Comparison of ENCODE assay signal across 1 cellular context in genomic region chr22:19854778-19855503, GRCh38.
TF ChIP-seq lines count a peak whose summit lies in the region.

TSS of gene GNB1L (minus strand) at chr22:19854874. CDS start at chr22:19821355, 33,519 bp downstream.
A gene with protein sequence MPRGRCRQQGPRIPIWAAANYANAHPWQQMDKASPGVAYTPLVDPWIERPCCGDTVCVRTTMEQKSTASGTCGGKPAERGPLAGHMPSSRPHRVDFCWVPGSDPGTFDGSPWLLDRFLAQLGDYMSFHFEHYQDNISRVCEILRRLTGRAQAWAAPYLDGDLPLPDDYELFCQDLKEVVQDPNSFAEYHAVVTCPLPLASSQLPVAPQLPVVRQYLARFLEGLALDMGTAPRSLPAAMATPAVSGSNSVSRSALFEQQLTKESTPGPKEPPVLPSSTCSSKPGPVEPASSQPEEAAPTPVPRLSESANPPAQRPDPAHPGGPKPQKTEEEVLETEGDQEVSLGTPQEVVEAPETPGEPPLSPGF (minus strand): TSS chr22:19854874. CDS start chr22:19852261, 2,613 bp downstream.

TF ChIP-seq in HepG2, 621 proteins besides CTCF, POLR2A, EP300 and RAD21 (continued from another document and continues in another):
- TF ChIP-seq, protein P1, sequence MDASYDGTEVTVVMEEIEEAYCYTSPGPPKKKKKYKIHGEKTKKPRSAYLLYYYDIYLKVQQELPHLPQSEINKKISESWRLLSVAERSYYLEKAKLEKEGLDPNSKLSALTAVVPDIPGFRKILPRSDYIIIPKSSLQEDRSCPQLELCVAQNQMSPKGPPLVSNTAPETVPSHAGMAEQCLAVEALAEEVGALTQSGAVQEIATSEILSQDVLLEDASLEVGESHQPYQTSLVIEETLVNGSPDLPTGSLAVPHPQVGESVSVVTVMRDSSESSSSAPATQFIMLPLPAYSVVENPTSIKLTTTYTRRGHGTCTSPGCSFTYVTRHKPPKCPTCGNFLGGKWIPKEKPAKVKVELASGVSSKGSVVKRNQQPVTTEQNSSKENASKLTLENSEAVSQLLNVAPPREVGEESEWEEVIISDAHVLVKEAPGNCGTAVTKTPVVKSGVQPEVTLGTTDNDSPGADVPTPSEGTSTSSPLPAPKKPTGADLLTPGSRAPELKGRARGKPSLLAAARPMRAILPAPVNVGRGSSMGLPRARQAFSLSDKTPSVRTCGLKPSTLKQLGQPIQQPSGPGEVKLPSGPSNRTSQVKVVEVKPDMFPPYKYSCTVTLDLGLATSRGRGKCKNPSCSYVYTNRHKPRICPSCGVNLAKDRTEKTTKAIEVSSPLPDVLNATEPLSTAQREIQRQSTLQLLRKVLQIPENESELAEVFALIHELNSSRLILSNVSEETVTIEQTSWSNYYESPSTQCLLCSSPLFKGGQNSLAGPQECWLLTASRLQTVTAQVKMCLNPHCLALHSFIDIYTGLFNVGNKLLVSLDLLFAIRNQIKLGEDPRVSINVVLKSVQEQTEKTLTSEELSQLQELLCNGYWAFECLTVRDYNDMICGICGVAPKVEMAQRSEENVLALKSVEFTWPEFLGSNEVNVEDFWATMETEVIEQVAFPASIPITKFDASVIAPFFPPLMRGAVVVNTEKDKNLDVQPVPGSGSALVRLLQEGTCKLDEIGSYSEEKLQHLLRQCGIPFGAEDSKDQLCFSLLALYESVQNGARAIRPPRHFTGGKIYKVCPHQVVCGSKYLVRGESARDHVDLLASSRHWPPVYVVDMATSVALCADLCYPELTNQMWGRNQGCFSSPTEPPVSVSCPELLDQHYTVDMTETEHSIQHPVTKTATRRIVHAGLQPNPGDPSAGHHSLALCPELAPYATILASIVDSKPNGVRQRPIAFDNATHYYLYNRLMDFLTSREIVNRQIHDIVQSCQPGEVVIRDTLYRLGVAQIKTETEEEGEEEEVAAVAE (CRISPR knock-in tag; IDR thresholded peaks at IDR 0.05; ENCODE audit: borderline replicate concordance), result peak; percentile 80; the same call in 1 of the 2 replicates
- TF ChIP-seq BRCA1 (CRISPR knock-in tag; IDR thresholded peaks at IDR 0.05) (no peak; the same call in 1 of the 2 replicates), PAWR (CRISPR knock-in tag; IDR thresholded peaks at IDR 0.05; ENCODE audit: borderline replicate concordance) (peak; percentile 79; the same call in 1 of the 2 replicates), NFE2L2 (IDR thresholded peaks at IDR 0.05; ENCODE audit: low read length) (no peak), CENPT (CRISPR knock-in tag; IDR thresholded peaks at IDR 0.05; ENCODE audit: low read depth) (peak; percentile 81; the same call in 1 of the 2 replicates), HOXA3 (CRISPR knock-in tag; IDR thresholded peaks at IDR 0.05) (peak; percentile 72), NCOR1 (IDR thresholded peaks at IDR 0.05; ENCODE audit: borderline replicate concordance, low read length) (no peak), ZSCAN12 (CRISPR knock-in tag; IDR thresholded peaks at IDR 0.05) (peak; percentile 15; the same call in 1 of the 2 replicates), ZNF430 (CRISPR knock-in tag; IDR thresholded peaks at IDR 0.05) (peak; percentile 75; the same call in 1 of the 2 replicates), SMARCE1 (IDR thresholded peaks at IDR 0.05; ENCODE audit: borderline replicate concordance) (no peak), E2F5 (CRISPR knock-in tag; conservative IDR thresholded peaks at IDR 0.05) (no peak; the same call in none of the 2 replicates), ZNF790 (CRISPR knock-in tag; IDR thresholded peaks at IDR 0.05; ENCODE audit: borderline replicate concordance) (peak; percentile 60; the same call in 1 of the 2 replicates), ZSCAN30 (CRISPR knock-in tag; IDR thresholded peaks at IDR 0.05) (no peak), MTF2 (CRISPR knock-in tag; IDR thresholded peaks at IDR 0.05; ENCODE audit: borderline replicate concordance) (peak; percentile 93; the same call in 1 of the 2 replicates), CHD2 (IDR thresholded peaks at IDR 0.05; ENCODE audit: low read depth, low read length) (no peak), MAZ (IDR thresholded peaks at IDR 0.05; ENCODE audit: borderline replicate concordance, low read depth, low read length) (no peak), MAZ (CRISPR knock-in tag; IDR thresholded peaks at IDR 0.05; ENCODE audit: low read depth) (peak; percentile 64), TAF15 (IDR thresholded peaks at IDR 0.05; ENCODE audit: low read depth, low read length, poor library complexity, severe bottlenecking) (no peak), MEF2D (CRISPR knock-in tag; IDR thresholded peaks at IDR 0.05) (peak; percentile 61), ZNF20 (CRISPR knock-in tag; IDR thresholded peaks at IDR 0.05) (peak; percentile 84; the same call in 1 of the 2 replicates), ZNF740 (CRISPR knock-in tag; IDR thresholded peaks at IDR 0.05) (peak; percentile 10; the same call in 1 of the 2 replicates), MLXIP (CRISPR knock-in tag; IDR thresholded peaks at IDR 0.05; ENCODE audit: borderline replicate concordance) (peak; percentile 82; the same call in 1 of the 2 replicates), SCMH1 (CRISPR knock-in tag; IDR thresholded peaks at IDR 0.05; ENCODE audit: borderline replicate concordance) (no peak), ZNF350 (CRISPR knock-in tag; IDR thresholded peaks at IDR 0.05; ENCODE audit: borderline replicate concordance, low read depth) (peak; percentile 80), RBAK (CRISPR knock-in tag; IDR thresholded peaks at IDR 0.05) (no peak), ZNF839 (CRISPR knock-in tag; IDR thresholded peaks at IDR 0.05; ENCODE audit: borderline replicate concordance) (no peak; the same call in 1 of the 2 replicates), YEATS2 (CRISPR knock-in tag; IDR thresholded peaks at IDR 0.05; ENCODE audit: borderline replicate concordance) (peak; percentile 82), MIXL1 (CRISPR knock-in tag; IDR thresholded peaks at IDR 0.05) (no peak)
- TF ChIP-seq, protein P2, sequence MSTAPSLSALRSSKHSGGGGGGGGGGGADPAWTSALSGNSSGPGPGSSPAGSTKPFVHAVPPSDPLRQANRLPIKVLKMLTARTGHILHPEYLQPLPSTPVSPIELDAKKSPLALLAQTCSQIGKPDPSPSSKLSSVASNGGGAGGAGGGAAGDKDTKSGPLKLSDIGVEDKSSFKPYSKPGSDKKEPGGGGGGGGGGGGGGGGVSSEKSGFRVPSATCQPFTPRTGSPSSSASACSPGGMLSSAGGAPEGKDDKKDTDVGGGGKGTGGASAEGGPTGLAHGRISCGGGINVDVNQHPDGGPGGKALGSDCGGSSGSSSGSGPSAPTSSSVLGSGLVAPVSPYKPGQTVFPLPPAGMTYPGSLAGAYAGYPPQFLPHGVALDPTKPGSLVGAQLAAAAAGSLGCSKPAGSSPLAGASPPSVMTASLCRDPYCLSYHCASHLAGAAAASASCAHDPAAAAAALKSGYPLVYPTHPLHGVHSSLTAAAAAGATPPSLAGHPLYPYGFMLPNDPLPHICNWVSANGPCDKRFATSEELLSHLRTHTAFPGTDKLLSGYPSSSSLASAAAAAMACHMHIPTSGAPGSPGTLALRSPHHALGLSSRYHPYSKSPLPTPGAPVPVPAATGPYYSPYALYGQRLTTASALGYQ (CRISPR knock-in tag; IDR thresholded peaks at IDR 0.05), result no peak; the same call in 1 of the 2 replicates
- TF ChIP-seq, protein P3, sequence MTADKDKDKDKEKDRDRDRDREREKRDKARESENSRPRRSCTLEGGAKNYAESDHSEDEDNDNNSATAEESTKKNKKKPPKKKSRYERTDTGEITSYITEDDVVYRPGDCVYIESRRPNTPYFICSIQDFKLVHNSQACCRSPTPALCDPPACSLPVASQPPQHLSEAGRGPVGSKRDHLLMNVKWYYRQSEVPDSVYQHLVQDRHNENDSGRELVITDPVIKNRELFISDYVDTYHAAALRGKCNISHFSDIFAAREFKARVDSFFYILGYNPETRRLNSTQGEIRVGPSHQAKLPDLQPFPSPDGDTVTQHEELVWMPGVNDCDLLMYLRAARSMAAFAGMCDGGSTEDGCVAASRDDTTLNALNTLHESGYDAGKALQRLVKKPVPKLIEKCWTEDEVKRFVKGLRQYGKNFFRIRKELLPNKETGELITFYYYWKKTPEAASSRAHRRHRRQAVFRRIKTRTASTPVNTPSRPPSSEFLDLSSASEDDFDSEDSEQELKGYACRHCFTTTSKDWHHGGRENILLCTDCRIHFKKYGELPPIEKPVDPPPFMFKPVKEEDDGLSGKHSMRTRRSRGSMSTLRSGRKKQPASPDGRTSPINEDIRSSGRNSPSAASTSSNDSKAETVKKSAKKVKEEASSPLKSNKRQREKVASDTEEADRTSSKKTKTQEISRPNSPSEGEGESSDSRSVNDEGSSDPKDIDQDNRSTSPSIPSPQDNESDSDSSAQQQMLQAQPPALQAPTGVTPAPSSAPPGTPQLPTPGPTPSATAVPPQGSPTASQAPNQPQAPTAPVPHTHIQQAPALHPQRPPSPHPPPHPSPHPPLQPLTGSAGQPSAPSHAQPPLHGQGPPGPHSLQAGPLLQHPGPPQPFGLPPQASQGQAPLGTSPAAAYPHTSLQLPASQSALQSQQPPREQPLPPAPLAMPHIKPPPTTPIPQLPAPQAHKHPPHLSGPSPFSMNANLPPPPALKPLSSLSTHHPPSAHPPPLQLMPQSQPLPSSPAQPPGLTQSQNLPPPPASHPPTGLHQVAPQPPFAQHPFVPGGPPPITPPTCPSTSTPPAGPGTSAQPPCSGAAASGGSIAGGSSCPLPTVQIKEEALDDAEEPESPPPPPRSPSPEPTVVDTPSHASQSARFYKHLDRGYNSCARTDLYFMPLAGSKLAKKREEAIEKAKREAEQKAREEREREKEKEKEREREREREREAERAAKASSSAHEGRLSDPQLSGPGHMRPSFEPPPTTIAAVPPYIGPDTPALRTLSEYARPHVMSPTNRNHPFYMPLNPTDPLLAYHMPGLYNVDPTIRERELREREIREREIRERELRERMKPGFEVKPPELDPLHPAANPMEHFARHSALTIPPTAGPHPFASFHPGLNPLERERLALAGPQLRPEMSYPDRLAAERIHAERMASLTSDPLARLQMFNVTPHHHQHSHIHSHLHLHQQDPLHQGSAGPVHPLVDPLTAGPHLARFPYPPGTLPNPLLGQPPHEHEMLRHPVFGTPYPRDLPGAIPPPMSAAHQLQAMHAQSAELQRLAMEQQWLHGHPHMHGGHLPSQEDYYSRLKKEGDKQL (CRISPR knock-in tag; IDR thresholded peaks at IDR 0.05; ENCODE audit: low read depth), result no peak
- TF ChIP-seq, protein P4, sequence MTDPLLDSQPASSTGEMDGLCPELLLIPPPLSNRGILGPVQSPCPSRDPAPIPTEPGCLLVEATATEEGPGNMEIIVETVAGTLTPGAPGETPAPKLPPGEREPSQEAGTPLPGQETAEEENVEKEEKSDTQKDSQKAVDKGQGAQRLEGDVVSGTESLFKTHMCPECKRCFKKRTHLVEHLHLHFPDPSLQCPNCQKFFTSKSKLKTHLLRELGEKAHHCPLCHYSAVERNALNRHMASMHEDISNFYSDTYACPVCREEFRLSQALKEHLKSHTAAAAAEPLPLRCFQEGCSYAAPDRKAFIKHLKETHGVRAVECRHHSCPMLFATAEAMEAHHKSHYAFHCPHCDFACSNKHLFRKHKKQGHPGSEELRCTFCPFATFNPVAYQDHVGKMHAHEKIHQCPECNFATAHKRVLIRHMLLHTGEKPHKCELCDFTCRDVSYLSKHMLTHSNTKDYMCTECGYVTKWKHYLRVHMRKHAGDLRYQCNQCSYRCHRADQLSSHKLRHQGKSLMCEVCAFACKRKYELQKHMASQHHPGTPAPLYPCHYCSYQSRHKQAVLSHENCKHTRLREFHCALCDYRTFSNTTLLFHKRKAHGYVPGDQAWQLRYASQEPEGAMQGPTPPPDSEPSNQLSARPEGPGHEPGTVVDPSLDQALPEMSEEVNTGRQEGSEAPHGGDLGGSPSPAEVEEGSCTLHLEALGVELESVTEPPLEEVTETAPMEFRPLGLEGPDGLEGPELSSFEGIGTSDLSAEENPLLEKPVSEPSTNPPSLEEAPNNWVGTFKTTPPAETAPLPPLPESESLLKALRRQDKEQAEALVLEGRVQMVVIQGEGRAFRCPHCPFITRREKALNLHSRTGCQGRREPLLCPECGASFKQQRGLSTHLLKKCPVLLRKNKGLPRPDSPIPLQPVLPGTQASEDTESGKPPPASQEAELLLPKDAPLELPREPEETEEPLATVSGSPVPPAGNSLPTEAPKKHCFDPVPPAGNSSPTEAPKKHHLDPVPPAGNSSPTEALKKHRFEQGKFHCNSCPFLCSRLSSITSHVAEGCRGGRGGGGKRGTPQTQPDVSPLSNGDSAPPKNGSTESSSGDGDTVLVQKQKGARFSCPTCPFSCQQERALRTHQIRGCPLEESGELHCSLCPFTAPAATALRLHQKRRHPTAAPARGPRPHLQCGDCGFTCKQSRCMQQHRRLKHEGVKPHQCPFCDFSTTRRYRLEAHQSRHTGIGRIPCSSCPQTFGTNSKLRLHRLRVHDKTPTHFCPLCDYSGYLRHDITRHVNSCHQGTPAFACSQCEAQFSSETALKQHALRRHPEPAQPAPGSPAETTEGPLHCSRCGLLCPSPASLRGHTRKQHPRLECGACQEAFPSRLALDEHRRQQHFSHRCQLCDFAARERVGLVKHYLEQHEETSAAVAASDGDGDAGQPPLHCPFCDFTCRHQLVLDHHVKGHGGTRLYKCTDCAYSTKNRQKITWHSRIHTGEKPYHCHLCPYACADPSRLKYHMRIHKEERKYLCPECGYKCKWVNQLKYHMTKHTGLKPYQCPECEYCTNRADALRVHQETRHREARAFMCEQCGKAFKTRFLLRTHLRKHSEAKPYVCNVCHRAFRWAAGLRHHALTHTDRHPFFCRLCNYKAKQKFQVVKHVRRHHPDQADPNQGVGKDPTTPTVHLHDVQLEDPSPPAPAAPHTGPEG (CRISPR knock-in tag; IDR thresholded peaks at IDR 0.05), result 0 out of 2 replicates have a peak, but pooled peaks have one; percentile 33
